1 cellular context compared by ENCODE assay signal in genomic region chr6:137846772-137847313, GRCh38.
TF ChIP-seq lines count a peak whose summit lies in the region.

No MANE protein-coding gene starts in this region.

TF ChIP-seq in K562, 482 proteins besides CTCF, POLR2A, EP300 and RAD21 (continued from another document and continues in another):
- TF ChIP-seq FOXJ3 (CRISPR knock-in tag; IDR thresholded peaks at IDR 0.05) (no peak), RCOR1 (IDR thresholded peaks at IDR 0.05; ENCODE audit: borderline replicate concordance in 1 of 2, low read depth in 2 of 2, low read length in 2 of 2) (0 out of 4 replicates have a peak, but pooled peaks of 1 of the 2 experiments have one; percentile 51), TAF9B (IDR thresholded peaks at IDR 0.05; ENCODE audit: partially characterized antibody) (no peak), BCLAF1 (IDR thresholded peaks at IDR 0.05; ENCODE audit: borderline replicate concordance in 1 of 2, control insufficient read depth in 1 of 2, low read depth in 2 of 2, low read length in 1 of 2) (no peak), TEAD2 (tag; IDR thresholded peaks at IDR 0.05) (no peak), NCOA2 (IDR thresholded peaks at IDR 0.05; ENCODE audit: partially characterized antibody in 2 of 2) (no peak), POLR2G (IDR thresholded peaks at IDR 0.05; ENCODE audit: low read depth, low read length) (no peak), CTBP1 (IDR thresholded peaks at IDR 0.05; ENCODE audit: borderline replicate concordance) (0 out of 2 replicates have a peak, but pooled peaks have one; percentile 28), ZNF583 (CRISPR knock-in tag; IDR thresholded peaks at IDR 0.05) (peak; percentile 14; the same call in 1 of the 2 replicates), JUN (IDR thresholded peaks at IDR 0.05; ENCODE audit: borderline replicate concordance, low read depth, low read length) (0 out of 2 replicates have a peak, but pooled peaks have one; percentile 35), JUN (CRISPR knock-in tag; IDR thresholded peaks at IDR 0.05; ENCODE audit: borderline replicate concordance) (no peak), POLR2AphosphoS2 (IDR thresholded peaks at IDR 0.05; ENCODE audit: low read length) (no peak), ETV6 (IDR thresholded peaks at IDR 0.05; ENCODE audit: borderline replicate concordance in 1 of 2, low read depth in 2 of 2, low read length in 1 of 2) (0 out of 4 replicates have a peak, but pooled peaks of 1 of the 2 experiments have one; percentile 45), ETV6 (CRISPR knock-in tag; IDR thresholded peaks at IDR 0.05; ENCODE audit: borderline replicate concordance) (no peak), ARID1B (IDR thresholded peaks at IDR 0.05) (peak; percentile 16; the same call in 1 of the 2 replicates), IFI16 (CRISPR knock-in tag; IDR thresholded peaks at IDR 0.05) (no peak), ZEB2 (IDR thresholded peaks at IDR 0.05) (0 out of 2 replicates have a peak, but pooled peaks have one; percentile 7), JUND (IDR thresholded peaks at IDR 0.05; ENCODE audit: borderline replicate concordance, low read depth, low read length) (peak; percentile 73), JUND (tag; IDR thresholded peaks at IDR 0.05; ENCODE audit: borderline replicate concordance, low read depth, low read length) (no peak; the same call in 2 of the 3 replicates), ZKSCAN3 (CRISPR knock-in tag; IDR thresholded peaks at IDR 0.05) (no peak), SMAD2 (IDR thresholded peaks at IDR 0.05; ENCODE audit: low read depth, low read length) (no peak), L3MBTL2 (IDR thresholded peaks at IDR 0.05) (no peak), SMARCE1 (IDR thresholded peaks at IDR 0.05) (peak; percentile 22; the same call in 1 of the 2 replicates), ZBED1 (IDR thresholded peaks at IDR 0.05) (no peak), PYGO2 (tag; IDR thresholded peaks at IDR 0.05) (no peak), ZNF24 (IDR thresholded peaks at IDR 0.05) (no peak), MYC (IDR thresholded peaks at IDR 0.05; ENCODE audit: low read depth, low read length) (no peak), MYC (CRISPR knock-in tag; IDR thresholded peaks at IDR 0.05; ENCODE audit: borderline replicate concordance, low read depth) (no peak), MAX (CRISPR knock-in tag; IDR thresholded peaks at IDR 0.05) (no peak), ZNF586 (CRISPR knock-in tag; conservative IDR thresholded peaks at IDR 0.05) (no peak), DMBX1 (CRISPR knock-in tag; IDR thresholded peaks at IDR 0.05; ENCODE audit: borderline replicate concordance) (peak; percentile 69; the same call in 1 of the 2 replicates), ZBTB7A (IDR thresholded peaks at IDR 0.05; ENCODE audit: borderline replicate concordance, control insufficient read depth, low read depth, low read length) (no peak), NR2F6 (CRISPR knock-in tag; IDR thresholded peaks at IDR 0.05) (no peak), HDAC6 (IDR thresholded peaks at IDR 0.05; ENCODE audit: low read depth, low read length) (no peak), FOSL1 (tag; conservative IDR thresholded peaks at IDR 0.05) (peak; percentile 85), CBX2 (IDR thresholded peaks at IDR 0.05; ENCODE audit: insufficient read depth, low read length, poor library complexity, severe bottlenecking) (no peak), SMAD4 (CRISPR knock-in tag; conservative IDR thresholded peaks at IDR 0.05) (peak; percentile 56), MTF1 (CRISPR knock-in tag; IDR thresholded peaks at IDR 0.05; ENCODE audit: borderline replicate concordance) (no peak), KAT7 (CRISPR knock-in tag; IDR thresholded peaks at IDR 0.05; ENCODE audit: borderline replicate concordance) (no peak), MEF2D (tag; conservative IDR thresholded peaks at IDR 0.05; ENCODE audit: low read depth) (no peak), ZNF592 (IDR thresholded peaks at IDR 0.05) (0 out of 2 replicates have a peak, but pooled peaks have one; percentile 13), ZNF699 (CRISPR knock-in tag; IDR thresholded peaks at IDR 0.05; ENCODE audit: insufficient replicate concordance) (no peak), PHF21A (IDR thresholded peaks at IDR 0.05; ENCODE audit: borderline replicate concordance, low read depth) (no peak), MAZ (CRISPR knock-in tag; conservative IDR thresholded peaks at IDR 0.05 in 1 of 2, IDR thresholded peaks at IDR 0.05 in 1 of 2) (0 out of 4 replicates have a peak, but pooled peaks of 1 of the 2 experiments have one; percentile 26), RBFOX2 (IDR thresholded peaks at IDR 0.05; ENCODE audit: low read depth, low read length) (no peak), ZNF143 (CRISPR knock-in tag; IDR thresholded peaks at IDR 0.05) (no peak), EHMT2 (IDR thresholded peaks at IDR 0.05) (0 out of 2 replicates have a peak, but pooled peaks have one; percentile 0), ELF4 (CRISPR knock-in tag; IDR thresholded peaks at IDR 0.05) (no peak), TCF7 (IDR thresholded peaks at IDR 0.05; ENCODE audit: borderline replicate concordance) (no peak), NFIX (CRISPR knock-in tag; IDR thresholded peaks at IDR 0.05; ENCODE audit: low read depth) (no peak), SNIP1 (IDR thresholded peaks at IDR 0.05; ENCODE audit: low read depth) (no peak), FUS (optimal IDR thresholded peaks at IDR 0.05; ENCODE audit: low read depth, low read length) (no peak)
- TF ChIP-seq, protein P1, sequence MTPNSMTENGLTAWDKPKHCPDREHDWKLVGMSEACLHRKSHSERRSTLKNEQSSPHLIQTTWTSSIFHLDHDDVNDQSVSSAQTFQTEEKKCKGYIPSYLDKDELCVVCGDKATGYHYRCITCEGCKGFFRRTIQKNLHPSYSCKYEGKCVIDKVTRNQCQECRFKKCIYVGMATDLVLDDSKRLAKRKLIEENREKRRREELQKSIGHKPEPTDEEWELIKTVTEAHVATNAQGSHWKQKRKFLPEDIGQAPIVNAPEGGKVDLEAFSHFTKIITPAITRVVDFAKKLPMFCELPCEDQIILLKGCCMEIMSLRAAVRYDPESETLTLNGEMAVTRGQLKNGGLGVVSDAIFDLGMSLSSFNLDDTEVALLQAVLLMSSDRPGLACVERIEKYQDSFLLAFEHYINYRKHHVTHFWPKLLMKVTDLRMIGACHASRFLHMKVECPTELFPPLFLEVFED (CRISPR knock-in tag; conservative IDR thresholded peaks at IDR 0.05) = no peak
- TF ChIP-seq, protein P2, sequence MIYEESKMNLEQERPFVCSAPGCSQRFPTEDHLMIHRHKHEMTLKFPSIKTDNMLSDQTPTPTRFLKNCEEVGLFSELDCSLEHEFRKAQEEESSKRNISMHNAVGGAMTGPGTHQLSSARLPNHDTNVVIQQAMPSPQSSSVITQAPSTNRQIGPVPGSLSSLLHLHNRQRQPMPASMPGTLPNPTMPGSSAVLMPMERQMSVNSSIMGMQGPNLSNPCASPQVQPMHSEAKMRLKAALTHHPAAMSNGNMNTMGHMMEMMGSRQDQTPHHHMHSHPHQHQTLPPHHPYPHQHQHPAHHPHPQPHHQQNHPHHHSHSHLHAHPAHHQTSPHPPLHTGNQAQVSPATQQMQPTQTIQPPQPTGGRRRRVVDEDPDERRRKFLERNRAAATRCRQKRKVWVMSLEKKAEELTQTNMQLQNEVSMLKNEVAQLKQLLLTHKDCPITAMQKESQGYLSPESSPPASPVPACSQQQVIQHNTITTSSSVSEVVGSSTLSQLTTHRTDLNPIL (CRISPR knock-in tag; IDR thresholded peaks at IDR 0.05) = no peak
- TF ChIP-seq, protein P3, sequence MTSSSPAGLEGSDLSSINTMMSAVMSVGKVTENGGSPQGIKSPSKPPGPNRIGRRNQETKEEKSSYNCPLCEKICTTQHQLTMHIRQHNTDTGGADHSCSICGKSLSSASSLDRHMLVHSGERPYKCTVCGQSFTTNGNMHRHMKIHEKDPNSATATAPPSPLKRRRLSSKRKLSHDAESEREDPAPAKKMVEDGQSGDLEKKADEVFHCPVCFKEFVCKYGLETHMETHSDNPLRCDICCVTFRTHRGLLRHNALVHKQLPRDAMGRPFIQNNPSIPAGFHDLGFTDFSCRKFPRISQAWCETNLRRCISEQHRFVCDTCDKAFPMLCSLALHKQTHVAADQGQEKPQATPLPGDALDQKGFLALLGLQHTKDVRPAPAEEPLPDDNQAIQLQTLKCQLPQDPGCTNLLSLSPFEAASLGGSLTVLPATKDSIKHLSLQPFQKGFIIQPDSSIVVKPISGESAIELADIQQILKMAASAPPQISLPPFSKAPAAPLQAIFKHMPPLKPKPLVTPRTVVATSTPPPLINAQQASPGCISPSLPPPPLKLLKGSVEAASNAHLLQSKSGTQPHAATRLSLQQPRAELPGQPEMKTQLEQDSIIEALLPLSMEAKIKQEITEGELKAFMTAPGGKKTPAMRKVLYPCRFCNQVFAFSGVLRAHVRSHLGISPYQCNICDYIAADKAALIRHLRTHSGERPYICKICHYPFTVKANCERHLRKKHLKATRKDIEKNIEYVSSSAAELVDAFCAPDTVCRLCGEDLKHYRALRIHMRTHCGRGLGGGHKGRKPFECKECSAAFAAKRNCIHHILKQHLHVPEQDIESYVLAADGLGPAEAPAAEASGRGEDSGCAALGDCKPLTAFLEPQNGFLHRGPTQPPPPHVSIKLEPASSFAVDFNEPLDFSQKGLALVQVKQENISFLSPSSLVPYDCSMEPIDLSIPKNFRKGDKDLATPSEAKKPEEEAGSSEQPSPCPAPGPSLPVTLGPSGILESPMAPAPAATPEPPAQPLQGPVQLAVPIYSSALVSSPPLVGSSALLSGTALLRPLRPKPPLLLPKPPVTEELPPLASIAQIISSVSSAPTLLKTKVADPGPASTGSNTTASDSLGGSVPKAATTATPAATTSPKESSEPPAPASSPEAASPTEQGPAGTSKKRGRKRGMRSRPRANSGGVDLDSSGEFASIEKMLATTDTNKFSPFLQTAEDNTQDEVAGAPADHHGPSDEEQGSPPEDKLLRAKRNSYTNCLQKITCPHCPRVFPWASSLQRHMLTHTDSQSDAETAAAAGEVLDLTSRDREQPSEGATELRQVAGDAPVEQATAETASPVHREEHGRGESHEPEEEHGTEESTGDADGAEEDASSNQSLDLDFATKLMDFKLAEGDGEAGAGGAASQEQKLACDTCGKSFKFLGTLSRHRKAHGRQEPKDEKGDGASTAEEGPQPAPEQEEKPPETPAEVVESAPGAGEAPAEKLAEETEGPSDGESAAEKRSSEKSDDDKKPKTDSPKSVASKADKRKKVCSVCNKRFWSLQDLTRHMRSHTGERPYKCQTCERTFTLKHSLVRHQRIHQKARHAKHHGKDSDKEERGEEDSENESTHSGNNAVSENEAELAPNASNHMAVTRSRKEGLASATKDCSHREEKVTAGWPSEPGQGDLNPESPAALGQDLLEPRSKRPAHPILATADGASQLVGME (CRISPR knock-in tag; IDR thresholded peaks at IDR 0.05) = no peak
- TF ChIP-seq, protein P4, sequence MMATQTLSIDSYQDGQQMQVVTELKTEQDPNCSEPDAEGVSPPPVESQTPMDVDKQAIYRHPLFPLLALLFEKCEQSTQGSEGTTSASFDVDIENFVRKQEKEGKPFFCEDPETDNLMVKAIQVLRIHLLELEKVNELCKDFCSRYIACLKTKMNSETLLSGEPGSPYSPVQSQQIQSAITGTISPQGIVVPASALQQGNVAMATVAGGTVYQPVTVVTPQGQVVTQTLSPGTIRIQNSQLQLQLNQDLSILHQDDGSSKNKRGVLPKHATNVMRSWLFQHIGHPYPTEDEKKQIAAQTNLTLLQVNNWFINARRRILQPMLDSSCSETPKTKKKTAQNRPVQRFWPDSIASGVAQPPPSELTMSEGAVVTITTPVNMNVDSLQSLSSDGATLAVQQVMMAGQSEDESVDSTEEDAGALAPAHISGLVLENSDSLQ (IDR thresholded peaks at IDR 0.05) = no peak
